In the genomic region with DNA sequence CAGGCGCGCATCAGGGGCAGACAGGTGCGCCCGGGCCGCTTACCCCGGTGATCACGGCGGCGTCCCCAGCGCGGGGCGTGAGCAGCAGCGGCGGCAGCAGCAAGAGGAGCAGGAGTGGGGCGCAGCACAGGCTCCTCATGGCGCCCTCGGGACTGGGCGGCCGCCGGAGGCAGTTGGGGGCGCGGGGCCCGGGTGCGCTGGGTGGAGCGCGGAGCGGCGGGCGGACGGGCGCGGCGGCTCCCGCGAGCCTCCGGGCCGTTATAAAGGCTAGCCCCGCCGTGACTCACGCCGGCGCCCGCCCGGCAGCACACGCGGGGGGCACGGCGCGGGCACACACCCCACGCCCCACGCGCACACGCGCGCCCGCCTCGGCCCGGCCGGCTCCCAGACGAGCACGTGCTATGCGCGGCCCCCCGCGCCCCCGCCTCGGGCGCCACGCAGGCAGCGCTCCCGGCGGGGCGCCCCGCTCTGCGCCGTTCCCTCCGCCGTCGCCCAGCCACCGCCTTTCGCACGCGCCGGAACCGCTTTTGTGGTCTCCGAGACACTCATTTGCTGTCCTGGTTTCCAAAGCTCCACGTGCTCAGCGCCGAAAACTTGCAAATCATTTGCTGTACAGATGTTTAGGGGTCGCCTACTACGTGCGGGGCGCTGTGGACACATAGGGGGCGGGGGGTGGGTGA, we compare ENCODE assay signal across 10 cellular contexts. TPM values are rescaled to one million over a fixed set of nuclear protein-coding genes. Genes with fewer than 3 reads are reported as not detected.
DNase-seq lines count a peak whose midpoint lies in the region; FAIRE-seq and TF ChIP-seq lines count a peak whose summit lies in the region.
"Had no signal": no experiment of that assay in that cellular context is flagged by ENCODE, and none has a peak within 500 bp of the region (broad histone marks: within the 10 kb centered on the region; RNA-seq: fewer than 3 reads in every experiment).

A gene with protein sequence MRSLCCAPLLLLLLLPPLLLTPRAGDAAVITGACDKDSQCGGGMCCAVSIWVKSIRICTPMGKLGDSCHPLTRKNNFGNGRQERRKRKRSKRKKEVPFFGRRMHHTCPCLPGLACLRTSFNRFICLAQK (minus strand): TSS at position 235 of the 680 bp plus-strand sequence. CDS start 96 bp downstream, at position 139.

- H3K9ac ChIP-seq in endothelial cell of umbilical vein (replicated peaks; ENCODE audit: extremely low read depth, insufficient read depth, low read length) = no peak within 1 kb of the TSS
- no peak within 1 kb of the TSS for H3K9ac ChIP-seq in rectal smooth muscle tissue (ENCODE audit: low read length)

- in situ Hi-C loops in HAP-1 (cut with MboI; ENCODE audit: low sequenced_read_pairs) = no loop called here
- in situ Hi-C loops in brain microvascular endothelial cell (cut with HindIII; ENCODE audit: low pct_ligation_motif_present, low sequenced_read_pairs) = no loop called here

- H2AFZ ChIP-seq in endothelial cell of umbilical vein (ENCODE audit: low read depth, low read length) = no peak within 1 kb of the TSS

- H3K36me3 ChIP-seq in HAP-1 (replicated peaks) = no peaks in the 10 kb centered on the region
- no peaks in the 10 kb centered on the region for H3K36me3 ChIP-seq in endothelial cell of umbilical vein (ENCODE audit: control insufficient read depth in 2 of 2, extremely low read depth in 1 of 2, insufficient read depth in 2 of 2, low read length in 2 of 2)
- H3K36me3 ChIP-seq in rectal smooth muscle tissue (ENCODE audit: control insufficient read depth, insufficient read depth, low read length) = no peaks in the 10 kb centered on the region
- H3K36me3 ChIP-seq in brain microvascular endothelial cell (replicated peaks) = no peaks in the 10 kb centered on the region

- no peak for TF ChIP-seq POLR2A in endothelial cell of umbilical vein (IDR thresholded peaks at IDR 0.05; ENCODE audit: low read depth, low read length)

- H3K4me2 ChIP-seq in endothelial cell of umbilical vein (ENCODE audit: insufficient read depth, low read length) = no peak within 1 kb of the TSS

- POLR2A ChIA-PET in endothelial cell of umbilical vein (lab: Charles Lee) = no interaction called here

- CTCF ChIA-PET in endothelial cell of umbilical vein (lab: Charles Lee) = no interaction called here

- H3K9me1 ChIP-seq in endothelial cell of umbilical vein (replicated peaks; ENCODE audit: control insufficient read depth, extremely low read depth, insufficient read depth, low read length) = no peaks in the 10 kb centered on the region

- H3K4me3 ChIP-seq in HAP-1 = peak within 1 kb of the TSS; percentile 29
- no peak within 1 kb of the TSS for H3K4me3 ChIP-seq in endothelial cell of umbilical vein (replicated peaks in 1 of 3; ENCODE audit: insufficient read depth in 1 of 3, low read depth in 1 of 3, low read length in 3 of 3)
- H3K4me3 ChIP-seq in rectal smooth muscle tissue (ENCODE audit: low read length) = peak within 1 kb of the TSS; percentile 44
- no peak within 1 kb of the TSS for H3K4me3 ChIP-seq in brain microvascular endothelial cell (ENCODE audit: low read depth, low read length)
- H3K4me3 ChIP-seq: K562 had no signal

- FAIRE-seq in endothelial cell of umbilical vein (lab: Jason Lieb, UNC) = no peak
- FAIRE-seq: K562 had no signal

- no TSS peak for BruUV-seq in endothelial cell of umbilical vein (replicated peaks; lab: Mats Ljungman, UMichigan)

- H3K27ac ChIP-seq in endothelial cell of umbilical vein (ENCODE audit: insufficient read depth, low read depth, low read length) = no peak within 1 kb of the TSS
- H3K27ac ChIP-seq in rectal smooth muscle tissue (ENCODE audit: low read depth, low read length) = no peak within 1 kb of the TSS
- no peak within 1 kb of the TSS for H3K27ac ChIP-seq in brain microvascular endothelial cell

- no peaks in the 10 kb centered on the region for H3K9me3 ChIP-seq in HAP-1
- H3K9me3 ChIP-seq in endothelial cell of umbilical vein (replicated peaks; ENCODE audit: control insufficient read depth, insufficient read depth, low read length) = no peaks in the 10 kb centered on the region

- no peaks in the 10 kb centered on the region for H4K20me1 ChIP-seq in endothelial cell of umbilical vein (replicated peaks; ENCODE audit: control insufficient read depth, extremely low read depth, insufficient read depth, low read length)

- H3K27me3 ChIP-seq in HAP-1 (ENCODE audit: low read depth) = peaks cover 51% of the 10 kb centered on the region
- peaks cover 38 to 77% of the 10 kb centered on the region in 2 experiments for H3K27me3 ChIP-seq in endothelial cell of umbilical vein (ENCODE audit: control insufficient read depth in 2 of 2, insufficient read depth in 2 of 2, low read length in 2 of 2)
- peaks cover 28% of the 10 kb centered on the region for H3K27me3 ChIP-seq in rectal smooth muscle tissue (ENCODE audit: control insufficient read depth, insufficient read depth, low read length)
- H3K27me3 ChIP-seq in brain microvascular endothelial cell (replicated peaks) = peaks cover 56% of the 10 kb centered on the region

- dilution Hi-C loops in endothelial cell of umbilical vein (cut with MboI; ENCODE audit: extremely low pct_ligation_motif_present, low sequenced_read_pairs) = no loop called here

- peak in 1 of 2 experiments; percentile 51 for DNase-seq in HAP-1 (ENCODE audit: low spot score in 2 of 2)
- DNase-seq in activated CD4-positive, alpha-beta T cell treated with anti-CD3 and anti-CD28 coated beads for 4 hours = peak; percentile 20 to 31
- no peak for DNase-seq in endothelial cell of umbilical vein (ENCODE audit: low read depth, low spot score)
- DNase-seq in occipital lobe (lab: John Stamatoyannopoulos, UW) = no peak
- DNase-seq in H4 (ENCODE audit: low spot score) = no peak
- DNase-seq in NCI-H1105 treated with DMSO at 0.1 percent for 48 hours (lab: John Stamatoyannopoulos, UW) = no peak
- no peak for DNase-seq in brain microvascular endothelial cell

- intact Hi-C loops in endothelial cell of umbilical vein (cut with micrococcal nuclease) = no loop called here

- TF ChIP-seq CTCF in endothelial cell of umbilical vein (IDR thresholded peaks at IDR 0.05; ENCODE audit: extremely low read depth in 1 of 2, insufficient read depth in 1 of 2, low read depth in 1 of 2, low read length in 2 of 2) = no peak
- no peak for TF ChIP-seq CTCF in brain microvascular endothelial cell (IDR thresholded peaks at IDR 0.05; ENCODE audit: low read depth, low read length, missing control alignments)

- H3K4me1 ChIP-seq in HAP-1 (peaks cover 11% of the 10 kb centered on the region; the same call in 1 of the 2 replicates), endothelial cell of umbilical vein (ENCODE audit: control insufficient read depth, extremely low read depth, insufficient read depth, low read length) (no peaks in the 10 kb centered on the region), rectal smooth muscle tissue (ENCODE audit: control insufficient read depth, insufficient read depth, low read length) (peaks cover 4% of the 10 kb centered on the region)

- no peaks in the 10 kb centered on the region for H3K79me2 ChIP-seq in endothelial cell of umbilical vein (ENCODE audit: control insufficient read depth, insufficient read depth, low read length)

TF ChIP-seq in endothelial cell of umbilical vein, 7 proteins besides CTCF, POLR2A, EP300 and RAD21:
- TF ChIP-seq, protein P1, sequence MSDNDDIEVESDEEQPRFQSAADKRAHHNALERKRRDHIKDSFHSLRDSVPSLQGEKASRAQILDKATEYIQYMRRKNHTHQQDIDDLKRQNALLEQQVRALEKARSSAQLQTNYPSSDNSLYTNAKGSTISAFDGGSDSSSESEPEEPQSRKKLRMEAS (IDR thresholded peaks at IDR 0.05; ENCODE audit: insufficient read depth, insufficient read length) = no peak
- no peak for TF ChIP-seq JUN (IDR thresholded peaks at IDR 0.05; ENCODE audit: borderline replicate concordance, insufficient read depth, insufficient read length, low read depth)
- no peak for TF ChIP-seq FOS (IDR thresholded peaks at IDR 0.05; ENCODE audit: borderline replicate concordance, insufficient read depth, low read length)
- TF ChIP-seq EZH2 (IDR thresholded peaks at IDR 0.05; ENCODE audit: borderline replicate concordance, low read depth, low read length, severe bottlenecking) = peak; percentile 87

RNA-seq across cellular contexts. Expression of the gene that starts here (rescaled TPM):
- total RNA-seq in endothelial cell of umbilical vein (not detected in 2 replicates), occipital lobe (0.94 TPM)
- not detected in 2 replicates for polyA plus RNA-seq in endothelial cell of umbilical vein
- not detected in 2 replicates for polyA plus RNA-seq in endothelial cell of umbilical vein (2011; cell fraction: cytosol; rRNA removed)
- not detected in 2 replicates for polyA plus RNA-seq in endothelial cell of umbilical vein (2011; cell fraction: nucleus; rRNA removed)
- not detected in 2 replicates for polyA plus RNA-seq in endothelial cell of umbilical vein (2012)
- polyA minus RNA-seq in endothelial cell of umbilical vein = not detected in 2 replicates
- polyA minus RNA-seq in endothelial cell of umbilical vein (2011; cell fraction: cytosol; rRNA and poly(A)+ RNA removed) = not detected
- polyA minus RNA-seq in endothelial cell of umbilical vein (2011; cell fraction: nucleus; rRNA and poly(A)+ RNA removed) = not detected in 2 replicates
- total RNA-seq in H4 (2014; rRNA removed; shearing (Covaris generic)) = not detected in 2 replicates
- total RNA-seq: fibroblast of villous mesenchyme, K562 had no signal

Comparison
In these comparisons a context has a peak if more than half of its experiments do, and no peak if none do; other contexts are left out.
1. DNase-seq: peak in activated CD4-positive, alpha-beta T cell treated with anti-CD3 and anti-CD28 coated beads for 4 hours (2 of 2); none in endothelial cell of umbilical vein (single experiment), occipital lobe (single experiment), H4 (single experiment), NCI-H1105 treated with DMSO at 0.1 percent for 48 hours (single experiment) and brain microvascular endothelial cell (single experiment).
2. H3K4me3 ChIP-seq: peak in HAP-1 (single experiment) and rectal smooth muscle tissue (single experiment); none in endothelial cell of umbilical vein (0 of 3) and brain microvascular endothelial cell (single experiment).